In the genomic region with DNA sequence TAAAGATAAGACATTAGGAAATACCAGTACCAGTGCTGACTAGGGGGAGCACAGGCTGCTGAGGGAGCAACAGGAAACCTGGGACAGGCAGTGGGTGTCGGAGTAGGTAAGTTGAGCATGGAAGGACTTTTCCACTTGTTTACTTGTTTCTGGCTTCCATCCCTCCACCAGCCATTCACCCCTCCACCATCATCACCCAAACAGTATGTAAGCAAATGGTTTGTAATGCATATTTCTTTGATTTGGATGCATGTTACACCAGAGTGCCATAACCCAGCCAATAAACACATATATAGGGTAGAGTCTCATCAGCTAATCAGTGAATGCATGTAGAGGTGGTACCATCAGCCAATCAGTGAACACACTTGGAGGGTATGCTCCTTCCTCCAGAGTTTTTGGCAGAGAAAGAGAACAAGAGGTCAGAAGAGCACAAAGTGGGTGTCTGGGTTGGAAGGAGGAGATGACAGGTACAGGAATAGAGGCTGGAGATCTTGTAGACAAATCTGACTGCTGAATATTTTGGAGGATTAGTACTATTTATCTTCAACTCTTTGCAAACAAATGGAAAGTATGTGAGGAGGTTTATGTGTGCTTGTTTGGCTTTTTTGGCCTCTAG, we compare ENCODE assay signal across 26 cellular contexts. TPM values are rescaled to one million over a fixed set of nuclear protein-coding genes. Genes with fewer than 3 reads are reported as not detected.
"Had no signal": no experiment of that assay in that cellular context is flagged by ENCODE, and none has a peak within 500 bp of the region (broad histone marks: within the 10 kb centered on the region; RNA-seq: fewer than 3 reads in every experiment).

No MANE protein-coding gene starts in this region.

- H3K4me1 Mint-ChIP-seq: memory B cell; naive B cell; neural crest cell; stimulated activated naive CD8-positive, alpha-beta T cell treated with anti-CD3 and anti-CD28 coated beads, Interleukin-15, amount 100 ng/mL, for 72 hours had no signal

- H3K27me3 ChIP-seq: dorsolateral prefrontal cortex, gastrocnemius medialis, pancreas, right lobe of liver, transverse colon, upper lobe of right lung, uterus had no signal

- DNase-seq: dorsolateral prefrontal cortex; effector CD4-positive, alpha-beta T cell; foreskin fibroblast; gastrocnemius medialis; head of caudate nucleus; mucosa of descending colon; naive B cell; pancreas; retina; right lobe of liver; small intestine; stimulated activated CD4-positive, alpha-beta T cell treated with anti-CD3 and anti-CD28 coated beads, Interleukin-15, amount 100 ng/mL, for 24 hours; stimulated activated CD4-positive, alpha-beta T cell treated with anti-CD3 and anti-CD28 coated beads, Interleukin-2, amount 100 ng/mL, for 48 hours; stimulated activated naive CD4-positive, alpha-beta T cell; stimulated activated naive CD8-positive, alpha-beta T cell treated with anti-CD3 and anti-CD28 coated beads, Interleukin-15, amount 100 ng/mL, for 72 hours; transverse colon; upper lobe of right lung; uterus had no signal

- H3K27ac ChIP-seq: gastrocnemius medialis, neutrophil, pancreas, right lobe of liver, suprapubic skin, transverse colon, upper lobe of right lung, uterus had no signal

- H3K9me3 Mint-ChIP-seq: memory B cell; mesothelial cell of epicardium; naive B cell; natural killer cell treated with Interleukin-12 subunit alpha and Interleukin-12 subunit beta and Interleukin-15 and Interleukin-18, amount 100 ng/mL, for 72 hours; neural crest cell; stimulated activated naive CD8-positive, alpha-beta T cell treated with anti-CD3 and anti-CD28 coated beads, Interleukin-15, amount 100 ng/mL, for 72 hours had no signal

- ATAC-seq: gastrocnemius medialis; mucosa of descending colon; natural killer cell treated with Interleukin-12 subunit alpha and Interleukin-12 subunit beta and Interleukin-15 and Interleukin-18, amount 100 ng/mL, for 72 hours; pancreas; right lobe of liver; stimulated activated naive CD8-positive, alpha-beta T cell treated with anti-CD3 and anti-CD28 coated beads, Interleukin-15, amount 100 ng/mL, for 72 hours; upper lobe of right lung had no signal

- H3K4me3 Mint-ChIP-seq: memory B cell; mesothelial cell of epicardium; naive B cell; natural killer cell treated with Interleukin-12 subunit alpha and Interleukin-12 subunit beta and Interleukin-15 and Interleukin-18, amount 100 ng/mL, for 72 hours; neural crest cell; stimulated activated naive CD8-positive, alpha-beta T cell treated with anti-CD3 and anti-CD28 coated beads, Interleukin-15, amount 100 ng/mL, for 72 hours had no signal

- H3K4me3 ChIP-seq: dorsolateral prefrontal cortex, gastrocnemius medialis, lung, mucosa of descending colon, pancreas, right lobe of liver, suprapubic skin, transverse colon, upper lobe of right lung, uterus had no signal

- H3K27ac Mint-ChIP-seq: memory B cell; mesothelial cell of epicardium; naive B cell; natural killer cell treated with Interleukin-12 subunit alpha and Interleukin-12 subunit beta and Interleukin-15 and Interleukin-18, amount 100 ng/mL, for 72 hours; stimulated activated naive CD8-positive, alpha-beta T cell treated with anti-CD3 and anti-CD28 coated beads, Interleukin-15, amount 100 ng/mL, for 72 hours had no signal

- H3K36me3 Mint-ChIP-seq: memory B cell; mesothelial cell of epicardium; naive B cell; natural killer cell treated with Interleukin-12 subunit alpha and Interleukin-12 subunit beta and Interleukin-15 and Interleukin-18, amount 100 ng/mL, for 72 hours had no signal

- H3K9me3 ChIP-seq: gastrocnemius medialis, mucosa of descending colon, neutrophil, pancreas, right lobe of liver, suprapubic skin, transverse colon, upper lobe of right lung, uterus had no signal

- H3K4me1 ChIP-seq: right lobe of liver had no signal

RNA-seq across cellular contexts. Expression of a gene that starts 37.7 kb away (rescaled TPM):
- total RNA-seq: natural killer cell treated with Interleukin-12 subunit alpha and Interleukin-12 subunit beta and Interleukin-15 and Interleukin-18, amount 100 ng/mL, for 72 hours; pulmonary artery endothelial cell had no signal
